In the genomic region with DNA sequence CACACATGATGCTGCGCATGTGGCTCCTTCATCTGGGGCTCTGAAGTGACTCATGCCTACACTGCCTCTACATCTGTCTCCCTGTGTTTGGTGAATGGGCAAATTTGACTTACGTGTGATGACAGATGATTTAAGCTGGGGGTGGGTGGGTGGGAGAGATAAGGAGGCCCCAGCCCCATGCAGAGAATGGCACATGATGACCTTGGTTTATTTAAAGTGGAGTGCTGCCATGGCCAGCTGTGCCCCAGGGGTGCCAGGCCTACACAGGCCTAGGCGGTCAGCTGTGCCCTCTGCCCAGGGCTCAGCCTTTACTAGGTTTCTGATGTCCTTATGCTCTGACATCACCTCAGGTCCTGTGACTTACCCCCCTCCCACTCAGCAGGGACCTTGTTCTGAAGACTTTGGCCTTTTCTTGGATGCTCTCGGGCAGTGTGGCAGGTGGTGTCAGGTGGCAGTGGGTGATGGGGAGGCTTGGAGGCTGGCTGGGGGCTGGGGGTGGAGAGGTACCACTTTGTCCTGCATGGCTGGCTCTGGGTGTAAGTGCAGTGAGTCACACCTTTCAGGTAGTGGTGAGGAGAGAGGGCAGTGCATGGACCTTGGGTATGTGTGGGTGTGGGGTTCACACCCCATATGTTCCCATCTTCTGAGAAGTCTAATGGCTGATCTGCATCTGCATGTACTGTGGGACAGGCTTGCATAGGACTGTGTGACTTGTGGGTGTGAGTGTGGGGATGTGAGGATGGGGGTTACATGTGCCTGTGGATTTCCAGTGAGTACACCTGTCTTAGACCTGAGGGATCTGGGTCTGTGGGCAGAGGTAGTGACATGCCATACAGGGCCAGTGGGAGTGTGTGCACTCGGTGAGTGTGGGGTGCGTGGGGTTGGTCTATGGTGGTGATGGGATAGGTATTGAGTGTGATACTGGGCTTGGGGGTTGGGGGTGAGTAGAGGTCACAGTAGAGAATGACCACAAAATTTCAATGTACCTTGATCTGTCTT, we compare ENCODE assay signal across 1 cellular context.
TF ChIP-seq lines count a peak whose summit lies in the region.

No MANE protein-coding gene starts in this region.

TF ChIP-seq in K562, 482 proteins besides CTCF, POLR2A, EP300 and RAD21 (continued from another document):
- TF ChIP-seq, protein P1, sequence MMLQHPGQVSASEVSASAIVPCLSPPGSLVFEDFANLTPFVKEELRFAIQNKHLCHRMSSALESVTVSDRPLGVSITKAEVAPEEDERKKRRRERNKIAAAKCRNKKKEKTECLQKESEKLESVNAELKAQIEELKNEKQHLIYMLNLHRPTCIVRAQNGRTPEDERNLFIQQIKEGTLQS (IDR thresholded peaks at IDR 0.05), result peak; percentile 21; the same call in 1 of the 2 replicates
- TF ChIP-seq, protein P1 (CRISPR knock-in tag; conservative IDR thresholded peaks at IDR 0.05), result no peak
- TF ChIP-seq KLF13 (tag; IDR thresholded peaks at IDR 0.05; ENCODE audit: borderline replicate concordance, low read depth) (no peak), ESRRB (CRISPR knock-in tag; IDR thresholded peaks at IDR 0.05; ENCODE audit: borderline replicate concordance) (no peak), JUN (IDR thresholded peaks at IDR 0.05; ENCODE audit: borderline replicate concordance, low read depth, low read length) (no peak), JUN (CRISPR knock-in tag; IDR thresholded peaks at IDR 0.05; ENCODE audit: borderline replicate concordance) (0 out of 2 replicates have a peak, but pooled peaks have one; percentile 28), FOXA3 (CRISPR knock-in tag; conservative IDR thresholded peaks at IDR 0.05 in 1 of 2, IDR thresholded peaks at IDR 0.05 in 1 of 2) (peak in 1 of 2 experiments; percentile 40; a peak in 1 of 4 replicates), CEBPG (CRISPR knock-in tag; IDR thresholded peaks at IDR 0.05) (0 out of 2 replicates have a peak, but pooled peaks have one; percentile 40), CEBPG (tag; conservative IDR thresholded peaks at IDR 0.05 in 1 of 2, IDR thresholded peaks at IDR 0.05 in 1 of 2) (no peak), TCF3 (CRISPR knock-in tag; IDR thresholded peaks at IDR 0.05) (peak; percentile 35)
- TF ChIP-seq, protein P2, sequence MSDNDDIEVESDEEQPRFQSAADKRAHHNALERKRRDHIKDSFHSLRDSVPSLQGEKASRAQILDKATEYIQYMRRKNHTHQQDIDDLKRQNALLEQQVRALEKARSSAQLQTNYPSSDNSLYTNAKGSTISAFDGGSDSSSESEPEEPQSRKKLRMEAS (CRISPR knock-in tag; IDR thresholded peaks at IDR 0.05), result peak; percentile 54; the same call in 1 of the 2 replicates
- TF ChIP-seq, protein P3, sequence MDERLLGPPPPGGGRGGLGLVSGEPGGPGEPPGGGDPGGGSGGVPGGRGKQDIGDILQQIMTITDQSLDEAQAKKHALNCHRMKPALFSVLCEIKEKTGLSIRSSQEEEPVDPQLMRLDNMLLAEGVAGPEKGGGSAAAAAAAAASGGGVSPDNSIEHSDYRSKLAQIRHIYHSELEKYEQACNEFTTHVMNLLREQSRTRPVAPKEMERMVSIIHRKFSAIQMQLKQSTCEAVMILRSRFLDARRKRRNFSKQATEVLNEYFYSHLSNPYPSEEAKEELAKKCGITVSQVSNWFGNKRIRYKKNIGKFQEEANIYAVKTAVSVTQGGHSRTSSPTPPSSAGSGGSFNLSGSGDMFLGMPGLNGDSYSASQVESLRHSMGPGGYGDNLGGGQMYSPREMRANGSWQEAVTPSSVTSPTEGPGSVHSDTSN (CRISPR knock-in tag; IDR thresholded peaks at IDR 0.05; ENCODE audit: low read depth), result no peak
- TF ChIP-seq, protein P3 (tag; conservative IDR thresholded peaks at IDR 0.05; ENCODE audit: low read depth), result no peak
- TF ChIP-seq, protein P4, sequence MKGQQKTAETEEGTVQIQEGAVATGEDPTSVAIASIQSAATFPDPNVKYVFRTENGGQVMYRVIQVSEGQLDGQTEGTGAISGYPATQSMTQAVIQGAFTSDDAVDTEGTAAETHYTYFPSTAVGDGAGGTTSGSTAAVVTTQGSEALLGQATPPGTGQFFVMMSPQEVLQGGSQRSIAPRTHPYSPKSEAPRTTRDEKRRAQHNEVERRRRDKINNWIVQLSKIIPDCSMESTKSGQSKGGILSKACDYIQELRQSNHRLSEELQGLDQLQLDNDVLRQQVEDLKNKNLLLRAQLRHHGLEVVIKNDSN (CRISPR knock-in tag; IDR thresholded peaks at IDR 0.05), result peak; percentile 51
- TF ChIP-seq, protein P5, sequence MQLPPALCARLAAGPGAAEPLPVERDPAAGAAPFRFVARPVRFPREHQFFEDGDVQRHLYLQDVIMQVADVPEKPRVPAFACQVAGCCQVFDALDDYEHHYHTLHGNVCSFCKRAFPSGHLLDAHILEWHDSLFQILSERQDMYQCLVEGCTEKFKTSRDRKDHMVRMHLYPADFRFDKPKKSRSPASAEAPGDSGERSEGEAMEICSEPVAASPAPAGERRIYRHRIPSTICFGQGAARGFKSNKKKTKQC (CRISPR knock-in tag; IDR thresholded peaks at IDR 0.05), result peak; percentile 67; the same call in 1 of the 2 replicates
